Comparison of ENCODE assay signal across 9 cellular contexts in genomic region chr6:168035661-168036616, GRCh38. TPM values are rescaled to one million over a fixed set of nuclear protein-coding genes. Genes with fewer than 3 reads are reported as not detected.
A peak's percentile ranks its signal among the peaks of the same experiment; 100 is the strongest.
DNase-seq lines count a peak whose midpoint lies in the region; ATAC-seq, FAIRE-seq and TF ChIP-seq lines count a peak whose summit lies in the region.
"Had no signal": no experiment of that assay in that cellular context is flagged by ENCODE, and none has a peak within 500 bp of the region (broad histone marks: within the 10 kb centered on the region; RNA-seq: fewer than 3 reads in every experiment).

No MANE protein-coding gene starts in this region.

- H3K4me3 ChIP-seq in BJ (ENCODE audit: low read depth, low read length) (peak overlapping the region; percentile 47), KMS-11 (IDR thresholded peaks at IDR 0.05; ENCODE audit: insufficient read depth, low read depth, low read length) (no peak overlapping the region), keratinocyte (ENCODE audit: control insufficient read depth in 2 of 3, extremely low read depth in 1 of 3, insufficient read depth in 2 of 3, low read depth in 1 of 3, low read length in 3 of 3) (peak overlapping the region; percentile 22 to 65 (median 55)), suprapubic skin (peak overlapping the region; percentile 51)

- CTCF ChIA-PET in BJ (lab: Yijun Ruan, JAX) = no interaction called here

- TF ChIP-seq EP300 in suprapubic skin (IDR thresholded peaks at IDR 0.05) = no peak

- no peaks in the 10 kb centered on the region for H3K9me1 ChIP-seq in keratinocyte (ENCODE audit: control insufficient read depth, extremely low read depth, insufficient read depth, low read length)

- H3K9me3 ChIP-seq in keratinocyte (ENCODE audit: control insufficient read depth, low read depth, low read length) (peaks cover 5% of the 10 kb centered on the region), suprapubic skin (no peaks in the 10 kb centered on the region)

- TF ChIP-seq CTCF in BJ (IDR thresholded peaks at IDR 0.05; ENCODE audit: insufficient read depth, low read depth, low read length) = no peak
- no peak for TF ChIP-seq CTCF in KMS-11 (conservative IDR thresholded peaks at IDR 0.05; ENCODE audit: low read depth, low read length)
- TF ChIP-seq CTCF in keratinocyte (optimal IDR thresholded peaks at IDR 0.05 in 1 of 3, IDR thresholded peaks at IDR 0.05 in 1 of 3, conservative IDR thresholded peaks at IDR 0.05 in 1 of 3; ENCODE audit: extremely low read depth in 1 of 3, insufficient read depth in 2 of 3, low read length in 3 of 3) = no peak
- TF ChIP-seq CTCF in suprapubic skin (IDR thresholded peaks at IDR 0.05) = no peak

- H3K79me2 ChIP-seq in KMS-11 (ENCODE audit: insufficient read depth, low read depth) = no peaks in the 10 kb centered on the region
- H3K79me2 ChIP-seq in keratinocyte (ENCODE audit: control insufficient read depth, insufficient read depth, low read length) = no peaks in the 10 kb centered on the region

- POLR2A ChIA-PET in BJ (lab: Charles Lee) = no interaction called here

- no peaks in the 10 kb centered on the region for H3K36me3 ChIP-seq in BJ (ENCODE audit: control insufficient read depth, insufficient read depth, low read length)
- H3K36me3 ChIP-seq in KMS-11 (ENCODE audit: insufficient read depth) = no peaks in the 10 kb centered on the region
- H3K36me3 ChIP-seq in keratinocyte (ENCODE audit: control insufficient read depth in 2 of 2, extremely low read depth in 1 of 2, insufficient read depth in 2 of 2, low read length in 2 of 2) = no peaks in the 10 kb centered on the region
- H3K36me3 ChIP-seq in suprapubic skin = no peaks in the 10 kb centered on the region

- H4K20me1 ChIP-seq in KMS-11 (ENCODE audit: insufficient read depth) = no peaks in the 10 kb centered on the region
- H4K20me1 ChIP-seq in keratinocyte (ENCODE audit: control insufficient read depth, extremely low read depth, insufficient read depth, low read length) = no peaks in the 10 kb centered on the region

- ATAC-seq in GM21360 (IDR thresholded peaks at IDR 0.05; ENCODE audit: unreplicated experiment) = no peak

- TF ChIP-seq POLR2A in suprapubic skin (IDR thresholded peaks at IDR 0.05) (no peak), GM12892 (IDR thresholded peaks at IDR 0.05; ENCODE audit: low read depth, low read length) (no peak)

- H2AFZ ChIP-seq in KMS-11 (ENCODE audit: low read depth) = peak overlapping the region; percentile 80
- H2AFZ ChIP-seq in keratinocyte (ENCODE audit: control insufficient read depth, low read length) = peak overlapping the region; percentile 74

- WGBS in suprapubic skin = 59% methylated on average over 29 of the region's 29 CpGs

- H3K4me2 ChIP-seq in KMS-11 = peak overlapping the region; percentile 38
- H3K4me2 ChIP-seq in keratinocyte (ENCODE audit: control insufficient read depth, extremely low read depth, insufficient read depth, low read depth, low read length) = peak overlapping the region; percentile 91

- FAIRE-seq in keratinocyte (lab: Jason Lieb, UNC) (no peak), GM12892 (lab: Jason Lieb, UNC) (no peak)

- dilution Hi-C loops in keratinocyte (cut with MboI; ENCODE audit: extremely low pct_ligation_motif_present, low sequenced_read_pairs) = no loop called here

- peak overlapping the region; percentile 26; the same call in 1 of the 2 replicates for H3K9ac ChIP-seq in KMS-11
- peak overlapping the region; percentile 35 for H3K9ac ChIP-seq in keratinocyte (ENCODE audit: control insufficient read depth, extremely low read depth, insufficient read depth, low read length)

- no peak for DNase-seq in BJ (ENCODE audit: low read depth)
- DNase-seq in astrocyte of the hippocampus (ENCODE audit: low read depth, low spot score) = peak; percentile 16
- no peak for DNase-seq in keratinocyte (ENCODE audit: low read depth, low spot score)
- peak; percentile 65 to 77 for DNase-seq in suprapubic skin (ENCODE audit: low spot score in 2 of 2)
- DNase-seq in hippocampal formation (lab: John Stamatoyannopoulos, UW) = no peak
- DNase-seq in GM12892 (ENCODE audit: insufficient read length) = no peak

- H3K4me1 ChIP-seq in KMS-11 (ENCODE audit: low read depth, poor library complexity, severe bottlenecking) = peaks cover 4% of the 10 kb centered on the region
- peaks cover 10% of the 10 kb centered on the region for H3K4me1 ChIP-seq in keratinocyte (ENCODE audit: control insufficient read depth, extremely low read depth, insufficient read depth, low read length)
- peaks cover 33% of the 10 kb centered on the region for H3K4me1 ChIP-seq in suprapubic skin

- H3K27me3 ChIP-seq in BJ (ENCODE audit: control insufficient read depth, insufficient read depth, low read length) (no peaks in the 10 kb centered on the region), KMS-11 (ENCODE audit: insufficient read depth, low read depth) (no peaks in the 10 kb centered on the region), keratinocyte (ENCODE audit: control insufficient read depth, extremely low read depth, insufficient read depth, low read length) (peaks cover 20% of the 10 kb centered on the region), suprapubic skin (no peaks in the 10 kb centered on the region)

- no peak overlapping the region for H3K27ac ChIP-seq in KMS-11
- H3K27ac ChIP-seq in keratinocyte (ENCODE audit: control insufficient read depth, insufficient read depth, low read length) = no peak overlapping the region
- peak overlapping the region; percentile 79 for H3K27ac ChIP-seq in suprapubic skin
- H3K27ac ChIP-seq: epithelial cell of prostate had no signal

RNA-seq across cellular contexts. Expression of gene KIF25, which starts 38.5 kb away (rescaled TPM):
- polyA plus RNA-seq in BJ (2011; rRNA removed) = not detected in 2 replicates
- polyA minus RNA-seq in BJ (2011; rRNA and poly(A)+ RNA removed) = not detected in 2 replicates
- not detected in 3 replicates for polyA plus RNA-seq in keratinocyte
- polyA plus RNA-seq in keratinocyte (2011; ENCODE audit: low read depth) = not detected
- not detected in 2 replicates for polyA plus RNA-seq in keratinocyte (2011; cell fraction: cytosol; rRNA removed)
- not detected in 2 replicates for polyA plus RNA-seq in keratinocyte (2011; cell fraction: nucleus; rRNA removed)
- not detected in 2 replicates for polyA plus RNA-seq in keratinocyte (2012; ENCODE audit: low replicate concordance)
- polyA minus RNA-seq in keratinocyte = not detected in 3 replicates
- polyA minus RNA-seq in keratinocyte (2011; cell fraction: cytosol; rRNA and poly(A)+ RNA removed) = not detected
- polyA minus RNA-seq in keratinocyte (2011; cell fraction: nucleus; rRNA and poly(A)+ RNA removed) = not detected in 2 replicates
- under 1 TPM in 1 of 4 donors, not detected in 3; 0.76 TPM for total RNA-seq in suprapubic skin
- not detected for polyA plus RNA-seq in GM12892 (2012; ENCODE audit: missing spikeins)

RNA-seq across cellular contexts. Expression of gene FRMD1, which starts 43.1 kb away (rescaled TPM):
- polyA plus RNA-seq in BJ (2011; rRNA removed) (not detected in 2 replicates), keratinocyte (not detected in 3 replicates)
- not detected in 2 replicates for polyA minus RNA-seq in BJ (2011; rRNA and poly(A)+ RNA removed)
- polyA plus RNA-seq in keratinocyte (2011; ENCODE audit: low read depth) = not detected
- polyA plus RNA-seq in keratinocyte (2011; cell fraction: cytosol; rRNA removed) = not detected in 2 replicates
- not detected in 2 replicates for polyA plus RNA-seq in keratinocyte (2011; cell fraction: nucleus; rRNA removed)
- not detected in 2 replicates for polyA plus RNA-seq in keratinocyte (2012; ENCODE audit: low replicate concordance)
- polyA minus RNA-seq in keratinocyte = not detected in 3 replicates
- polyA minus RNA-seq in keratinocyte (2011; cell fraction: cytosol; rRNA and poly(A)+ RNA removed) = not detected
- not detected in 2 replicates for polyA minus RNA-seq in keratinocyte (2011; cell fraction: nucleus; rRNA and poly(A)+ RNA removed)
- 1 to 10 TPM in 2 of 4 donors, under 1 TPM in 2; 0.64 to 2.6 (median 1.5) TPM for total RNA-seq in suprapubic skin
- not detected for polyA plus RNA-seq in GM12892 (2012; ENCODE audit: missing spikeins)

Comparison
In these comparisons a context has a peak if more than half of its experiments do, and no peak if none do; other contexts are left out.
1. DNase-seq: peak in astrocyte of the hippocampus (single experiment) and suprapubic skin (2 of 2); none in BJ (single experiment), keratinocyte (single experiment), hippocampal formation (0 of 2) and GM12892 (single experiment).